In genomic region chr2:131154647-131155046, GRCh38 we compare ENCODE assay signal across 1 cellular context.
TF ChIP-seq lines count a peak whose summit lies in the region.

No MANE protein-coding gene starts in this region.

TF ChIP-seq in HepG2, 621 proteins besides CTCF, POLR2A, EP300 and RAD21:
- TF ChIP-seq CAMTA2 (CRISPR knock-in tag; IDR thresholded peaks at IDR 0.05; ENCODE audit: borderline replicate concordance): no peak
- TF ChIP-seq MAFK (conservative IDR thresholded peaks at IDR 0.05 in 1 of 2, IDR thresholded peaks at IDR 0.05 in 1 of 2; ENCODE audit: low read length in 2 of 2): no peak
- no peak for TF ChIP-seq ATF2 (CRISPR knock-in tag; IDR thresholded peaks at IDR 0.05)
- TF ChIP-seq YY1 (IDR thresholded peaks at IDR 0.05; ENCODE audit: insufficient read depth, insufficient replicate concordance, low read depth, low read length): no peak
- no peak for TF ChIP-seq ZNF768 (CRISPR knock-in tag; IDR thresholded peaks at IDR 0.05)
- no peak for TF ChIP-seq MED8 (CRISPR knock-in tag; IDR thresholded peaks at IDR 0.05; ENCODE audit: insufficient replicate concordance)
- TF ChIP-seq SALL1 (CRISPR knock-in tag; IDR thresholded peaks at IDR 0.05): no peak
- no peak for TF ChIP-seq GTF2F1 (IDR thresholded peaks at IDR 0.05; ENCODE audit: low read length)
- TF ChIP-seq MBD4 (IDR thresholded peaks at IDR 0.05; ENCODE audit: borderline replicate concordance, low read length): no peak
- no peak for TF ChIP-seq RORA (CRISPR knock-in tag; IDR thresholded peaks at IDR 0.05)
- TF ChIP-seq, protein P1, sequence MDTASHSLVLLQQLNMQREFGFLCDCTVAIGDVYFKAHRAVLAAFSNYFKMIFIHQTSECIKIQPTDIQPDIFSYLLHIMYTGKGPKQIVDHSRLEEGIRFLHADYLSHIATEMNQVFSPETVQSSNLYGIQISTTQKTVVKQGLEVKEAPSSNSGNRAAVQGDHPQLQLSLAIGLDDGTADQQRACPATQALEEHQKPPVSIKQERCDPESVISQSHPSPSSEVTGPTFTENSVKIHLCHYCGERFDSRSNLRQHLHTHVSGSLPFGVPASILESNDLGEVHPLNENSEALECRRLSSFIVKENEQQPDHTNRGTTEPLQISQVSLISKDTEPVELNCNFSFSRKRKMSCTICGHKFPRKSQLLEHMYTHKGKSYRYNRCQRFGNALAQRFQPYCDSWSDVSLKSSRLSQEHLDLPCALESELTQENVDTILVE (CRISPR knock-in tag; IDR thresholded peaks at IDR 0.05): no peak
- TF ChIP-seq ZNF775 (CRISPR knock-in tag; IDR thresholded peaks at IDR 0.05; ENCODE audit: borderline replicate concordance): no peak
- TF ChIP-seq POGZ (CRISPR knock-in tag; IDR thresholded peaks at IDR 0.05): 0 out of 2 replicates have a peak, but pooled peaks have one; percentile 16
- TF ChIP-seq AFF4 (CRISPR knock-in tag; IDR thresholded peaks at IDR 0.05): no peak
- TF ChIP-seq KAT7 (CRISPR knock-in tag; IDR thresholded peaks at IDR 0.05; ENCODE audit: borderline replicate concordance): no peak
- TF ChIP-seq RARA (CRISPR knock-in tag; IDR thresholded peaks at IDR 0.05): no peak
- no peak for TF ChIP-seq XBP1 (CRISPR knock-in tag; IDR thresholded peaks at IDR 0.05)
- no peak for TF ChIP-seq MAZ (IDR thresholded peaks at IDR 0.05; ENCODE audit: borderline replicate concordance, low read depth, low read length)
- TF ChIP-seq MAZ (CRISPR knock-in tag; IDR thresholded peaks at IDR 0.05; ENCODE audit: low read depth): no peak
- TF ChIP-seq RBAK (CRISPR knock-in tag; IDR thresholded peaks at IDR 0.05): no peak
- TF ChIP-seq ZNF740 (CRISPR knock-in tag; IDR thresholded peaks at IDR 0.05): no peak
- no peak for TF ChIP-seq ZC3H4 (CRISPR knock-in tag; IDR thresholded peaks at IDR 0.05; ENCODE audit: borderline replicate concordance)
- TF ChIP-seq SRSF1 (optimal IDR thresholded peaks at IDR 0.05; ENCODE audit: low read depth, low read length): no peak
- no peak for TF ChIP-seq REPIN1 (CRISPR knock-in tag; IDR thresholded peaks at IDR 0.05; ENCODE audit: borderline replicate concordance, low read depth)
- TF ChIP-seq NR0B2 (CRISPR knock-in tag; IDR thresholded peaks at IDR 0.05): no peak
- TF ChIP-seq SAP130 (CRISPR knock-in tag; IDR thresholded peaks at IDR 0.05; ENCODE audit: low read depth): no peak
- TF ChIP-seq ZBTB33 (CRISPR knock-in tag; IDR thresholded peaks at IDR 0.05): peak; percentile 80
- TF ChIP-seq TEF (CRISPR knock-in tag; IDR thresholded peaks at IDR 0.05): no peak
- TF ChIP-seq PITX1 (CRISPR knock-in tag; IDR thresholded peaks at IDR 0.05): 0 out of 2 replicates have a peak, but pooled peaks have one; percentile 9
- TF ChIP-seq ZNF407 (CRISPR knock-in tag; IDR thresholded peaks at IDR 0.05; ENCODE audit: not compliant biosample characterization): peak; percentile 49
